8 cellular contexts compared by ENCODE assay signal in the genomic region with DNA sequence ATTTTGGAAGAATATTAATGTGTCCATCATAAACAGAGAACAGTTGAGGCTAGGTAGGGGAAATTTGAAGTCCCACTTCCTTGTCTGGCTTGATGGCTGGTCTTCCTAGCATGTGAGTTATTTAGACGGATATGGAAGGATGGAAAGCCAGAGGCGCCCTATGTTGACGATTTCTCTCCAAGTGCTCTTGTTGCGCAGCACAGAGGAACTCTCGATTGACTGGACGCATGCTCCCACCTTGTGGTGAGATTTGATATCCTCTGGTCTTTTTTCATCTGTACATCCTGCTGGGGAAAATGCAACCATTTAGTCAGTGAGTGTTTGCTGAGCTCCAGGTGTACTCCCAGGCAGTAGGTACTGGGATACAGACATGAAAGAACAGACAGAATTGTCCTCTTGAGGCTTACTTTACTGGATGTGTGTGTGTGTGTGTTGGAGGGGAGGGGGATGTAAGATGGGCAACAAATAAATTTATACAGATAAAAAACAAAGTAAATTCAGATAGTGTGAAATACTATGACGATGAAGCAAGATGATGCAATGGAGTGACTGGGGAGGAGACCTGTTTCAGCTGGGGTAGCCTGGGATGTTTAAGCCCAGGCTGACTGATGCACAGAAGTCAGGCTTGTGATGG.
DNase-seq lines count a peak whose midpoint lies in the region; ATAC-seq and TF ChIP-seq lines count a peak whose summit lies in the region.

No MANE protein-coding gene starts in this region.

- no peak overlapping the region for H3K4me2 ChIP-seq in SU-DHL-6 (ENCODE audit: low read depth, low read length, poor library complexity, severe bottlenecking)

- peak; percentile 62 for ATAC-seq in GM18867 (IDR thresholded peaks at IDR 0.05; ENCODE audit: unreplicated experiment)
- ATAC-seq in lower lobe of right lung, result peak; percentile 95 to 96
- no peak for ATAC-seq in GM18498 (IDR thresholded peaks at IDR 0.05; ENCODE audit: unreplicated experiment)

- 13% methylated on average over 7 of the region's 7 CpGs for WGBS in suprapubic skin

- no peak for TF ChIP-seq EP300 in suprapubic skin (IDR thresholded peaks at IDR 0.05)

- peak; percentile 10 for TF ChIP-seq CTCF in SU-DHL-6 (IDR thresholded peaks at IDR 0.05; ENCODE audit: insufficient read depth, low read length, poor library complexity, severe bottlenecking)
- peak; percentile 65 for TF ChIP-seq CTCF in lower lobe of right lung (IDR thresholded peaks at IDR 0.05)
- peak; percentile 49 to 60 for TF ChIP-seq CTCF in suprapubic skin (IDR thresholded peaks at IDR 0.05)

- H2AFZ ChIP-seq in SU-DHL-6 (ENCODE audit: low read depth, low read length, severe bottlenecking), result no peak overlapping the region

- intact Hi-C loops in lower lobe of right lung (cut with DNase I), result no loop called here

- H3K9me3 ChIP-seq in SU-DHL-6 (ENCODE audit: insufficient read depth, low read length) (no peaks in the 10 kb centered on the region), lower lobe of right lung (no peaks in the 10 kb centered on the region), suprapubic skin (no peaks in the 10 kb centered on the region)

- TF ChIP-seq POLR2A in suprapubic skin (IDR thresholded peaks at IDR 0.05), result no peak

- H3F3A ChIP-seq in SU-DHL-6 (ENCODE audit: insufficient read depth), result no peaks in the 10 kb centered on the region

- no peak overlapping the region for H3K4me3 ChIP-seq in SU-DHL-6 (ENCODE audit: insufficient read depth, low read length, poor library complexity, severe bottlenecking)
- no peak overlapping the region for H3K4me3 ChIP-seq in lower lobe of right lung
- no peak overlapping the region for H3K4me3 ChIP-seq in suprapubic skin

- H3K9ac ChIP-seq in SU-DHL-6 (ENCODE audit: low read length), result no peak overlapping the region

- H3K79me2 ChIP-seq in SU-DHL-6 (ENCODE audit: insufficient read depth, low read length), result no peaks in the 10 kb centered on the region

- no peaks in the 10 kb centered on the region for H3K9me2 ChIP-seq in SU-DHL-6 (replicated peaks; ENCODE audit: insufficient read depth, low read length)

- no peak overlapping the region for H3K27ac ChIP-seq in SU-DHL-6 (ENCODE audit: low read depth, low read length)
- H3K27ac ChIP-seq in lower lobe of right lung, result no peak overlapping the region
- no peak overlapping the region for H3K27ac ChIP-seq in suprapubic skin

- peak; percentile 83 for DNase-seq in AG20443 (ENCODE audit: low spot score)
- DNase-seq in NCI-H1436 (lab: John Stamatoyannopoulos, UW), result peak; percentile 60
- DNase-seq in dermis blood vessel endothelial cell, result peak; percentile 83
- peak; percentile 62 for DNase-seq in lower lobe of right lung
- DNase-seq in suprapubic skin (ENCODE audit: low spot score in 2 of 2), result peak in 1 of 2 donors; percentile 74

- H3K36me3 ChIP-seq in SU-DHL-6 (ENCODE audit: low read length), result no peaks in the 10 kb centered on the region
- no peaks in the 10 kb centered on the region for H3K36me3 ChIP-seq in lower lobe of right lung
- H3K36me3 ChIP-seq in suprapubic skin, result no peaks in the 10 kb centered on the region

- H3K27me3 ChIP-seq in SU-DHL-6 (ENCODE audit: low read length) (no peaks in the 10 kb centered on the region), lower lobe of right lung (ENCODE audit: low read depth) (no peaks in the 10 kb centered on the region), suprapubic skin (no peaks in the 10 kb centered on the region)

- H3K4me1 ChIP-seq in lower lobe of right lung (no peaks in the 10 kb centered on the region), suprapubic skin (no peaks in the 10 kb centered on the region)

- H4K20me1 ChIP-seq in SU-DHL-6 (ENCODE audit: low read depth, low read length), result no peaks in the 10 kb centered on the region

Comparison
In these comparisons a context has a peak if more than half of its experiments do, and no peak if none do; other contexts are left out.
1. CTCF ChIP-seq: peak in every context shown above with its lines; median percentile 65 in lower lobe of right lung; 54 in suprapubic skin; 10 in SU-DHL-6.